Comparison of ENCODE assay signal across 24 cellular contexts in the genomic region with DNA sequence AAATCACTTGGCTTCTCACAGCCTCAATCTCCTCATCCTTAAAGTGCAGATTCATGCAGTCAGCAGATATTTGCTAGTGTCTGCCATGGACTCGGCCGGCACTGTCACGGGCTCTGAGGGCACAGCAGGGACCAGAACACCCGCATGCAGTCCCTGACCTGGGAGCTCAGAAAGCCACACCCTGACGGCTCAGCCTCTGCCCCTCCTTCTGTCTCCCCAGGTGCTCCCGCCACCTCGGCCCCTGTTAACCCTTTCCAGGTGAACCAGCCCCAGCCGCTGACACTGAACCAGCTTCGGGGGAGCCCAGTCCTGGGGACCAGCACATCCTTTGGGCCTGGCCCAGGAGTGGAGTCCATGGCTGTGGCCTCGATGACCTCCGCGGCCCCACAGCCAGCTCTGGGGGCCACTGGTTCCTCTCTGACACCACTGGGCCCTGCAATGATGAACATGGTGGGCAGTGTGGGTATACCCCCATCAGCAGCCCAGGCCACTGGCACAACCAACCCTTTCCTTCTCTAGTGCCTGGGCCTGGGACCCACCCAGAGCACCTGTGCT. TPM values are rescaled to one million over a fixed set of nuclear protein-coding genes. Genes with fewer than 3 reads are reported as not detected.
"Had no signal": no experiment of that assay in that cellular context is flagged by ENCODE, and none has a peak within 500 bp of the region (broad histone marks: within the 10 kb centered on the region; RNA-seq: fewer than 3 reads in every experiment).

No MANE protein-coding gene starts in this region.

- H3K9me3 Mint-ChIP-seq: activated CD4-positive, alpha-beta T cell treated with anti-CD3 and anti-CD28 coated beads, Interleukin-2, amount 10 ng/mL, durations not matched to agents 7 days and 5 days; activated naive CD8-positive, alpha-beta T cell treated with anti-CD3 and anti-CD28 coated beads, Interleukin-2, amount 50 U/mL, for 24 hours; activated T-cell treated with anti-CD3 and anti-CD28 coated beads, Interleukin-2, amount 50 U/mL, for 4 hours; naive thymus-derived CD8-positive, alpha-beta T cell; stimulated activated naive CD8-positive, alpha-beta T cell treated with anti-CD3 and anti-CD28 coated beads, Interleukin-15, Interleukin-2, amounts not matched to agents 100 ng/mL and 50 ng/mL, for 24 hours had no signal

- FAIRE-seq: endometrium, keratinocyte, TTC549, urothelium cell line had no signal

- H3K36me3 Mint-ChIP-seq: naive thymus-derived CD8-positive, alpha-beta T cell had no signal

- H3K27me3 ChIP-seq: heart left ventricle, ovary, right atrium auricular region, suprapubic skin, tibial nerve had no signal

- H3K4me1 Mint-ChIP-seq: activated CD4-positive, alpha-beta T cell treated with anti-CD3 and anti-CD28 coated beads, Interleukin-2, amount 10 ng/mL, durations not matched to agents 7 days and 5 days; naive thymus-derived CD8-positive, alpha-beta T cell had no signal

- H3K4me3 Mint-ChIP-seq: activated CD4-positive, alpha-beta T cell treated with anti-CD3 and anti-CD28 coated beads, Interleukin-2, amount 10 ng/mL, durations not matched to agents 7 days and 5 days; activated naive CD8-positive, alpha-beta T cell treated with anti-CD3 and anti-CD28 coated beads, Interleukin-2, amount 50 U/mL, for 24 hours; activated T-cell treated with anti-CD3 and anti-CD28 coated beads, Interleukin-2, amount 50 U/mL, for 4 hours; naive thymus-derived CD8-positive, alpha-beta T cell; stimulated activated naive CD8-positive, alpha-beta T cell treated with anti-CD3 and anti-CD28 coated beads, Interleukin-15, Interleukin-2, amounts not matched to agents 100 ng/mL and 50 ng/mL, for 24 hours had no signal

- H3K36me3 ChIP-seq: ovary, WERI-Rb-1 had no signal

- ATAC-seq: activated naive CD8-positive, alpha-beta T cell treated with anti-CD3 and anti-CD28 coated beads, Interleukin-2, amount 50 U/mL, for 24 hours; activated T-cell treated with anti-CD3 and anti-CD28 coated beads, Interleukin-2, amount 50 U/mL, for 4 hours; heart left ventricle; left colon; naive thymus-derived CD8-positive, alpha-beta T cell; psoas muscle had no signal

- H3K9me3 ChIP-seq: heart left ventricle, ovary, psoas muscle, right atrium auricular region, suprapubic skin, tibial nerve had no signal

- H3K27ac Mint-ChIP-seq: activated CD4-positive, alpha-beta T cell treated with anti-CD3 and anti-CD28 coated beads, Interleukin-2, amount 10 ng/mL, durations not matched to agents 7 days and 5 days; activated naive CD8-positive, alpha-beta T cell treated with anti-CD3 and anti-CD28 coated beads, Interleukin-2, amount 50 U/mL, for 24 hours; stimulated activated naive CD8-positive, alpha-beta T cell treated with anti-CD3 and anti-CD28 coated beads, Interleukin-15, Interleukin-2, amounts not matched to agents 100 ng/mL and 50 ng/mL, for 24 hours had no signal

- H3K4me3 ChIP-seq: coronary artery, heart left ventricle, ovary, psoas muscle, right atrium auricular region, suprapubic skin, tibial nerve had no signal

- DNase-seq: activated CD4-positive, alpha-beta T cell treated with anti-CD3 and anti-CD28 coated beads, Interleukin-2, amount 10 ng/mL, durations not matched to agents 7 days and 5 days; activated naive CD4-positive, alpha-beta T cell treated with anti-CD3 and anti-CD28 coated beads, Interleukin-2, amount 50 U/mL, for 16 hours; activated naive CD8-positive, alpha-beta T cell treated with anti-CD3 and anti-CD28 coated beads, Interleukin-2, amount 50 U/mL, for 24 hours; activated T-cell treated with anti-CD3 and anti-CD28 coated beads, Interleukin-2, amount 50 U/mL, for 4 hours; cerebellar nuclear complex; heart left ventricle; left colon; stimulated activated CD4-positive, alpha-beta T cell treated with anti-CD3 and anti-CD28 coated beads, Interleukin-12 subunit alpha, Interleukin-12 subunit beta, amount 100 ng/mL, for 4 hours; stimulated activated CD4-positive, alpha-beta T cell treated with anti-CD3 and anti-CD28 coated beads, Interleukin-4, amount 100 ng/mL, for 4 hours; T-helper 1 cell; WERI-Rb-1 had no signal

- H3K27ac ChIP-seq: coronary artery, heart left ventricle, ovary, psoas muscle, right atrium auricular region, suprapubic skin, tibial nerve, WERI-Rb-1 had no signal

RNA-seq across cellular contexts. Expression of a gene that starts 53.2 kb away (rescaled TPM):
- total RNA-seq: activated CD4-positive, alpha-beta T cell treated with anti-CD3 and anti-CD28 coated beads, Interleukin-2, amount 10 ng/mL, durations not matched to agents 7 days and 5 days; epithelial cell of proximal tubule; naive thymus-derived CD8-positive, alpha-beta T cell had no signal
- polyA plus RNA-seq: keratinocyte; naive thymus-derived CD8-positive, alpha-beta T cell had no signal
